ENCODE assay signal across 22 cellular contexts in the genomic region with DNA sequence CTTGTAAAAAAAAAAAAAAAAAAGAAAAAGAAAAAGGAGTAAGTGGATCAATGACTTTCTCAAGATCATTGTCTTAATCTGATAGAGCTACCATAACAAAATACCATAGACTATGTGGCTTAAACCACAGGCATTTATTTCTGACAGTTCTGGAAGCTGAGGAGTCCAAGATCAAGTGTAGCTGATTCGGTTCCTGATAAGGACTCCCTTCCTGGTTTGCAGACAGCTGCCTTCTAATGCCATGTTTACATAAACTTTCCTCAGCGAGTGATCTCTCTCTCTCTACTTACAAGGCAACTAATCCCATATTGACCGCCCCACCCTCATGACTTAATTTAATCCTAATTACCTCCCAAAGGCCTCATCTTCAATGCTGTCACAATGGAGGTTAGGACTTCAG. TPM values are rescaled to one million over a fixed set of nuclear protein-coding genes. Genes with fewer than 3 reads are reported as not detected.
"Had no signal": no experiment of that assay in that cellular context is flagged by ENCODE, and none has a peak within 500 bp of the region (broad histone marks: within the 10 kb centered on the region; RNA-seq: fewer than 3 reads in every experiment).

No MANE protein-coding gene starts in this region.

- H3K36me3 Mint-ChIP-seq: activated CD4-positive, alpha-beta memory T cell treated with anti-CD3 and anti-CD28 coated beads for 36 hours; activated naive CD8-positive, alpha-beta T cell; mesothelial cell of epicardium had no signal

- H3K9me3 ChIP-seq: thyroid gland had no signal

- H3K4me3 Mint-ChIP-seq: activated B cell treated with CpG ODN at 0.5 μM for 24 hours; activated CD4-positive, alpha-beta memory T cell treated with anti-CD3 and anti-CD28 coated beads for 36 hours; activated naive CD8-positive, alpha-beta T cell; activated T-helper 1 cell treated with anti-CD3 and anti-CD28 coated beads, Interleukin-12 subunit alpha, Interleukin-12 subunit beta, Interleukin-2, Interleukin-4 antibody, amounts not matched to agents 30 ng/mL and 10 ng/mL and 1 ng/mL, durations not matched to agents 14 hours and 24 hours and 36 hours; mesothelial cell of epicardium; neural crest cell had no signal

- H3K4me1 Mint-ChIP-seq: activated B cell treated with CpG ODN at 0.5 μM for 24 hours had no signal

- H3K4me3 ChIP-seq: thyroid gland had no signal

- H3K27ac Mint-ChIP-seq: activated B cell treated with CpG ODN at 0.5 μM for 24 hours; activated CD4-positive, alpha-beta memory T cell treated with anti-CD3 and anti-CD28 coated beads for 36 hours; activated naive CD8-positive, alpha-beta T cell; activated T-helper 1 cell treated with anti-CD3 and anti-CD28 coated beads, Interleukin-12 subunit alpha, Interleukin-12 subunit beta, Interleukin-2, Interleukin-4 antibody, amounts not matched to agents 30 ng/mL and 10 ng/mL and 1 ng/mL, durations not matched to agents 14 hours and 24 hours and 36 hours; mesothelial cell of epicardium had no signal

- H3K36me3 ChIP-seq: thyroid gland had no signal

- H3K27ac ChIP-seq: epithelial cell of prostate, thyroid gland had no signal

- FAIRE-seq: frontal cortex, kidney had no signal

- H3K27me3 ChIP-seq: thyroid gland had no signal

- H3K9me3 Mint-ChIP-seq: activated B cell treated with CpG ODN at 0.5 μM for 24 hours; activated CD4-positive, alpha-beta memory T cell treated with anti-CD3 and anti-CD28 coated beads for 36 hours; activated T-helper 1 cell treated with anti-CD3 and anti-CD28 coated beads, Interleukin-12 subunit alpha, Interleukin-12 subunit beta, Interleukin-2, Interleukin-4 antibody, amounts not matched to agents 30 ng/mL and 10 ng/mL and 1 ng/mL, durations not matched to agents 14 hours and 24 hours and 36 hours; mesothelial cell of epicardium; neural crest cell had no signal

- DNase-seq: activated B cell treated with CpG ODN at 0.5 μM for 24 hours; activated CD4-positive, alpha-beta memory T cell treated with anti-CD3 and anti-CD28 coated beads for 36 hours; activated CD4-positive, alpha-beta T cell treated with anti-CD3 and anti-CD28 coated beads for 4 hours; activated gamma-delta T cell treated with Interleukin-2 at 50 U/mL for 16 hours; activated T-cell treated with anti-CD3 and anti-CD28 coated beads for 4 hours; hypothalamus; kidney; retina; stimulated activated CD4-positive, alpha-beta T cell treated with anti-CD3 and anti-CD28 coated beads, Interleukin-12 subunit alpha, Interleukin-12 subunit beta, amount 100 ng/mL, for 4 hours; stimulated activated CD4-positive, alpha-beta T cell treated with anti-CD3 and anti-CD28 coated beads, Interleukin-1b, Interleukin-23, amount 100 ng/mL, for 48 hours; stimulated activated CD8-positive, alpha-beta memory T cell treated with anti-CD3 and anti-CD28 coated beads, Interleukin-4, amount 100 ng/mL, for 48 hours; stimulated activated naive CD4-positive, alpha-beta T cell treated with Interleukin-2 at 50 U/mL for 16 hours; thyroid gland had no signal

RNA-seq across cellular contexts. Expression of gene SIX2, which starts 36.5 kb away (rescaled TPM):
- total RNA-seq: activated B cell treated with CpG ODN at 0.5 μM for 24 hours; activated CD4-positive, alpha-beta memory T cell treated with anti-CD3 and anti-CD28 coated beads for 36 hours; activated T-helper 1 cell treated with anti-CD3 and anti-CD28 coated beads, Interleukin-12 subunit alpha, Interleukin-12 subunit beta, Interleukin-2, Interleukin-4 antibody, amounts not matched to agents 30 ng/mL and 10 ng/mL and 1 ng/mL, durations not matched to agents 14 hours and 24 hours and 36 hours; dermis microvascular lymphatic vessel endothelial cell; left lobe of liver; lung microvascular endothelial cell; mesothelial cell of epicardium had no signal
